ENCODE assay signal across 9 cellular contexts in the genomic region with DNA sequence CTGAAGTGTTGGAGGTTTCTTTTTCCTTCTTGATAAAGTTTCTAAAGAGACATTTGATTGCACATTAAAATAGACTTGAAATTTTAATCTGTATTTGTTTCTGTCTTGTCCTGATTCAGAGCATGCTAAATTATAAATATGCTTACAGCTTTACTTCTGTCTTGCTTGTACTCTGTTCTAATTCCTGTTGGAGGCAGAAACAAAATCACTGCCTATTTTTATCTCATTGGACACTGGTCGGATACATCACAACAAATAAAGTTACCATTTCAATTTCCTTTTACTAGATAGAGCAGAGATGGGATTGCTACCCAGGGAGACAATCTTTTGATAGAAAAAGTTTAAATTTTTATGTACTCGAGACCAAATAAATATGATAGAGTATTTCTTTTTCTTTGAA. TPM values are rescaled to one million over a fixed set of nuclear protein-coding genes. Genes with fewer than 3 reads are reported as not detected.
"Had no signal": no experiment of that assay in that cellular context is flagged by ENCODE, and none has a peak within 500 bp of the region (broad histone marks: within the 10 kb centered on the region; RNA-seq: fewer than 3 reads in every experiment).

No MANE protein-coding gene starts in this region.

- DNase-seq: GM23248, GOT3, H7, HFFc6 had no signal

- H3K9me3 ChIP-seq: HAP-1 had no signal

- H3K27ac Mint-ChIP-seq: HFFc6, IgD-negative memory B cell had no signal

- H3K4me3 ChIP-seq: GM23248, HAP-1 had no signal

- H3K27ac ChIP-seq: GM23248, HL-60 had no signal

- H3K4me3 Mint-ChIP-seq: HFFc6, IgD-negative memory B cell had no signal

- H3K4me1 Mint-ChIP-seq: IgD-negative memory B cell had no signal

- H3K27me3 Mint-ChIP-seq: IgD-negative memory B cell had no signal

- H3K36me3 ChIP-seq: HAP-1 had no signal

- H3K36me3 Mint-ChIP-seq: IgD-negative memory B cell had no signal

- ATAC-seq: HCT116, HepG2 had no signal

- H3K9me3 Mint-ChIP-seq: HFFc6 had no signal

RNA-seq across cellular contexts. Expression of gene ANK2, which starts 6.9 kb away (rescaled TPM):
- polyA plus RNA-seq: IgD-negative memory B cell had no signal
